ENCODE assay signal across 30 cellular contexts in genomic region chrX:63934160-63934559, GRCh38.
"Had no signal": no experiment of that assay in that cellular context is flagged by ENCODE, and none has a peak within 500 bp of the region (broad histone marks: within the 10 kb centered on the region; RNA-seq: fewer than 3 reads in every experiment).

No MANE protein-coding gene starts in this region.

- H3K9ac ChIP-seq: parathyroid adenoma had no signal

- H3K27me3 ChIP-seq: esophagus squamous epithelium, right atrium auricular region, thyroid gland had no signal

- H3K36me3 ChIP-seq: esophagus squamous epithelium, prostate gland, right atrium auricular region, stomach, thyroid gland had no signal

- H3K36me3 Mint-ChIP-seq: mesothelial cell of epicardium; naive B cell; stimulated activated effector memory CD8-positive, alpha-beta T cell treated with anti-CD3 and anti-CD28 coated beads, Interleukin-12 subunit alpha, Interleukin-12 subunit beta, amount 100 ng/mL, for 72 hours had no signal

- H3K27me3 Mint-ChIP-seq: naive B cell had no signal

- H3K9me3 ChIP-seq: esophagus squamous epithelium, mucosa of descending colon, prostate gland, right atrium auricular region, stomach, thyroid gland had no signal

- H3K4me3 Mint-ChIP-seq: mesothelial cell of epicardium; naive B cell; natural killer cell treated with Interleukin-12 subunit alpha and Interleukin-12 subunit beta and Interleukin-15 and Interleukin-18, amount 100 ng/mL, for 72 hours; neural crest cell; stimulated activated effector memory CD8-positive, alpha-beta T cell treated with anti-CD3 and anti-CD28 coated beads, Interleukin-12 subunit alpha, Interleukin-12 subunit beta, amount 100 ng/mL, for 72 hours had no signal

- DNase-seq: dermis blood vessel endothelial cell; effector memory CD4-positive, alpha-beta T cell; erythroblast; esophagus squamous epithelium; foreskin melanocyte; hypothalamus; kidney; mesenchymal stem cell; mucosa of descending colon; naive B cell; stimulated activated CD4-positive, alpha-beta T cell treated with anti-CD3 and anti-CD28 coated beads, Interleukin-12 subunit alpha, Interleukin-12 subunit beta, amount 100 ng/mL, for 4 hours; stimulated activated CD4-positive, alpha-beta T cell treated with anti-CD3 and anti-CD28 coated beads, Interleukin-1b, Interleukin-23, amount 100 ng/mL, for 48 hours; stimulated activated CD4-positive, alpha-beta T cell treated with anti-CD3 and anti-CD28 coated beads, Interleukin-4, amount 100 ng/mL, for 1 hour; stimulated activated naive CD4-positive, alpha-beta T cell treated with Interleukin-2 at 50 U/mL for 16 hours; thyroid gland; trophoblast cell had no signal

- H3K27ac ChIP-seq: coronary artery, esophagus squamous epithelium, parathyroid adenoma, prostate gland, right atrium auricular region, stomach, thyroid gland had no signal

- ATAC-seq: left lobe of liver; mucosa of descending colon; natural killer cell treated with Interleukin-12 subunit alpha and Interleukin-12 subunit beta and Interleukin-15 and Interleukin-18, amount 100 ng/mL, for 72 hours; sciatic nerve; stimulated activated effector memory CD8-positive, alpha-beta T cell treated with anti-CD3 and anti-CD28 coated beads, Interleukin-12 subunit alpha, Interleukin-12 subunit beta, amount 100 ng/mL, for 72 hours had no signal

- H3K4me1 Mint-ChIP-seq: mesothelial cell of epicardium; naive B cell; stimulated activated effector memory CD8-positive, alpha-beta T cell treated with anti-CD3 and anti-CD28 coated beads, Interleukin-12 subunit alpha, Interleukin-12 subunit beta, amount 100 ng/mL, for 72 hours had no signal

- H3K4me1 ChIP-seq: esophagus squamous epithelium, parathyroid adenoma, prostate gland, right atrium auricular region, stomach, thyroid gland had no signal

- H3K4me3 ChIP-seq: coronary artery, esophagus squamous epithelium, lung, mucosa of descending colon, prostate gland, right atrium auricular region, smooth muscle cell, stomach, thyroid gland had no signal

- H3K9me3 Mint-ChIP-seq: neural crest cell had no signal

- H3K79me2 ChIP-seq: parathyroid adenoma had no signal

- FAIRE-seq: endometrium, kidney had no signal

- H3K4me2 ChIP-seq: smooth muscle cell had no signal

- H2AFZ ChIP-seq: parathyroid adenoma had no signal

- H3K27ac Mint-ChIP-seq: mesothelial cell of epicardium; naive B cell; natural killer cell treated with Interleukin-12 subunit alpha and Interleukin-12 subunit beta and Interleukin-15 and Interleukin-18, amount 100 ng/mL, for 72 hours; stimulated activated effector memory CD8-positive, alpha-beta T cell treated with anti-CD3 and anti-CD28 coated beads, Interleukin-12 subunit alpha, Interleukin-12 subunit beta, amount 100 ng/mL, for 72 hours had no signal
